Comparison of ENCODE assay signal across 1 cellular context in genomic region chr14:102586420-102587119, GRCh38.
TF ChIP-seq lines count a peak whose summit lies in the region.

No MANE protein-coding gene starts in this region.

TF ChIP-seq in HepG2, 621 proteins besides CTCF, POLR2A, EP300 and RAD21:
- TF ChIP-seq ZNF766 (CRISPR knock-in tag; IDR thresholded peaks at IDR 0.05; ENCODE audit: borderline replicate concordance): no peak
- TF ChIP-seq ZNF7 (CRISPR knock-in tag; IDR thresholded peaks at IDR 0.05): peak; percentile 54; the same call in 1 of the 2 replicates
